Comparison of ENCODE assay signal across 8 cellular contexts in genomic region chr9:126985870-126986498, GRCh38.
DNase-seq lines count a peak whose midpoint lies in the region; ATAC-seq and TF ChIP-seq lines count a peak whose summit lies in the region.

No MANE protein-coding gene starts in this region.

- H3K9me3 ChIP-seq in heart right ventricle, result peaks cover 0 to 11% (median 0%) of the 10 kb centered on the region in 11 donors

- TF ChIP-seq CTCF in heart right ventricle (IDR thresholded peaks at IDR 0.05), result peak in 1 of 9 donors; percentile 9

- H3K27ac ChIP-seq in heart right ventricle, result peak overlapping the region in 6 of 10 donors; percentile 11 to 55 (median 42)

- H3K4me1 ChIP-seq in heart right ventricle, result peaks cover 3 to 51% (median 45%) of the 10 kb centered on the region in 9 donors

- 36 to 52% methylated on average over 7 of the region's 7 CpGs for whole genome bisulfite sequencing in heart right ventricle, 2 donors

- H3K27me3 ChIP-seq in heart right ventricle, result peaks cover 0 to 41% (median 0%) of the 10 kb centered on the region in 7 donors

- intact Hi-C loops in heart right ventricle (cut with DNase I), result loop anchor here in 3 of 10 donors (5.0 to 10.0 kb wide), 3 partner anchors 36 to 109 kb away; no protein-coding TSS in a partner anchor

- H3K4me3 ChIP-seq in heart right ventricle, result no peak overlapping the region

- ATAC-seq in GM18870 (IDR thresholded peaks at IDR 0.05; ENCODE audit: unreplicated experiment) (peak; percentile 72), heart right ventricle (peak; percentile 39 to 83 (median 69)), HG03095 (IDR thresholded peaks at IDR 0.05; ENCODE audit: unreplicated experiment) (no peak)

- H3K36me3 ChIP-seq in heart right ventricle, result no peaks in the 10 kb centered on the region

- DNase-seq in HS-5 (ENCODE audit: low read depth) (peak; percentile 88), SIG-M5 (lab: John Stamatoyannopoulos, UW) (peak; percentile 84), heart right ventricle (peak; percentile 61 to 64), NCI-H526 treated with DMSO at 0.1 percent for 48 hours (lab: John Stamatoyannopoulos, UW) (no peak)
- DNase-seq in activated effector memory CD4-positive, alpha-beta T cell treated with anti-CD3 and anti-CD28 coated beads, Interleukin-2, amount 50 U/mL, for 16 hours, result peak; percentile 91
- peak; percentile 65 to 84 for DNase-seq in stimulated activated CD4-positive, alpha-beta T cell treated with anti-CD3 and anti-CD28 coated beads, Interleukin-4, amount 100 ng/mL, for 4 hours
